Comparison of ENCODE assay signal across 20 cellular contexts in the genomic region with DNA sequence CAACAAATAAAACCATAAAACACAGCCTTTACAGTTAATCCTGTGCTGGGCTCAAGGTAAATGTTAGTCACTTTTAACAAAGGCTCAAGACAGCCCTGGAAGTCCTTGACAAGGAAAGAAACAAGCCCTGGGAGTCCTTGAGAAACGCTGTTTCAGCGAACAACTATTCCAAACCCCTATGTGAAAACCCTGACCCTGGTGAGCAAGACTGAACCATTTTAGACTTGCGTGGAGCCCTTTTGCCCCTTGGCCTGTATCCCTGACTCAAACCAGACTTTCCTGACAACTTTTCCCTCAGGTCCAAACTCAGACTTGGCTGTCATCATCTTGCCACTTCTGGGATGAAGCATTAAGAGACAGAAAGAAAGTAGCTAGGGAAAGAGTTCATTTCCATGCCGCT.
DNase-seq lines count a peak whose midpoint lies in the region; ATAC-seq and TF ChIP-seq lines count a peak whose summit lies in the region.
"Had no signal": no experiment of that assay in that cellular context is flagged by ENCODE, and none has a peak within 500 bp of the region (broad histone marks: within the 10 kb centered on the region; RNA-seq: fewer than 3 reads in every experiment).

No MANE protein-coding gene starts in this region.

- TF ChIP-seq POLR2A in testis (IDR thresholded peaks at IDR 0.05) = no peak

- H3K27ac ChIP-seq in left ventricle myocardium inferior (replicated peaks) = no peak overlapping the region
- peak overlapping the region; percentile 13 for H3K27ac ChIP-seq in parathyroid adenoma
- H3K27ac ChIP-seq in testis = no peak overlapping the region

- WGBS in testis, 2 donors = 42 to 52% methylated on average over 4 of the region's 4 CpGs

- ATAC-seq in Right ventricle myocardium superior (ENCODE audit: poor library complexity) (peak; percentile 60), HG03520 (IDR thresholded peaks at IDR 0.05; ENCODE audit: unreplicated experiment) (no peak), GM18519 (IDR thresholded peaks at IDR 0.05; ENCODE audit: low FRiP score, unreplicated experiment) (no peak)
- ATAC-seq: HCT116, K562, PC-3 had no signal

- no peaks in the 10 kb centered on the region for H3K36me3 ChIP-seq in left ventricle myocardium inferior
- no peaks in the 10 kb centered on the region for H3K36me3 ChIP-seq in parathyroid adenoma (ENCODE audit: control insufficient read depth, insufficient read depth, low read length)
- no peaks in the 10 kb centered on the region for H3K36me3 ChIP-seq in testis (ENCODE audit: low read depth, missing control alignments)
- H3K36me3 ChIP-seq: BE2C had no signal

- H3K4me1 ChIP-seq in left ventricle myocardium inferior (peaks cover 5% of the 10 kb centered on the region), parathyroid adenoma (peaks cover 7% of the 10 kb centered on the region), testis (no peaks in the 10 kb centered on the region)
- H3K4me1 ChIP-seq: BE2C had no signal

- H3K4me2 ChIP-seq in parathyroid adenoma (ENCODE audit: low read length) = no peak overlapping the region

- intact Hi-C loops in Right ventricle myocardium superior (cut with DNase I) = no loop called here
- intact Hi-C loops in left ventricle myocardium inferior (cut with micrococcal nuclease) = no loop called here
- intact Hi-C loops in testis (cut with DNase I; ENCODE audit: low total_unique reads) = no loop called here

- no peak overlapping the region for H3K9ac ChIP-seq in parathyroid adenoma

- H3K4me3 ChIP-seq in left ventricle myocardium inferior = no peak overlapping the region
- H3K4me3 ChIP-seq in fibroblast of the aortic adventitia (ENCODE audit: low read depth, low read length) = no peak overlapping the region
- no peak overlapping the region for H3K4me3 ChIP-seq in parathyroid adenoma (ENCODE audit: low read depth, low read length)
- no peak overlapping the region for H3K4me3 ChIP-seq in testis
- H3K4me3 ChIP-seq: K562 had no signal

- H2AFZ ChIP-seq in parathyroid adenoma = no peak overlapping the region

- no peaks in the 10 kb centered on the region for H3K9me3 ChIP-seq in left ventricle myocardium inferior (replicated peaks)
- H3K9me3 ChIP-seq in parathyroid adenoma (ENCODE audit: control insufficient read depth, low read length) = no peaks in the 10 kb centered on the region
- no peaks in the 10 kb centered on the region for H3K9me3 ChIP-seq in testis
- H3K9me3 ChIP-seq: BE2C had no signal

- H3K27me3 ChIP-seq in left ventricle myocardium inferior (ENCODE audit: low read depth) = no peaks in the 10 kb centered on the region
- H3K27me3 ChIP-seq in parathyroid adenoma (ENCODE audit: control insufficient read depth, insufficient read depth, low read length) = no peaks in the 10 kb centered on the region
- no peaks in the 10 kb centered on the region for H3K27me3 ChIP-seq in testis
- H3K27me3 ChIP-seq: BE2C had no signal

- no peak for DNase-seq in Right ventricle myocardium superior
- DNase-seq in left ventricle myocardium inferior = no peak
- DNase-seq in fibroblast of the aortic adventitia (ENCODE audit: low read depth) = peak; percentile 56
- DNase-seq in testis = peak; percentile 58
- no peak for DNase-seq in NCI-H146 (lab: John Stamatoyannopoulos, UW)
- DNase-seq: 8988T; BE2C; Calu3; CD4-positive, alpha-beta T cell; DMS53; NCI-H187 treated with DMSO at 0.1 percent for 48 hours; NCI-H2171; NCI-H446; NCI-H748 treated with DMSO at 0.1 percent for 48 hours; PC-3 had no signal

- H3K79me2 ChIP-seq in parathyroid adenoma = no peaks in the 10 kb centered on the region

- TF ChIP-seq CTCF in left ventricle myocardium inferior (IDR thresholded peaks at IDR 0.05; ENCODE audit: borderline replicate concordance) (no peak), fibroblast of the aortic adventitia (IDR thresholded peaks at IDR 0.05; ENCODE audit: insufficient read depth, low read length) (no peak), parathyroid adenoma (IDR thresholded peaks at IDR 0.05) (no peak), testis (IDR thresholded peaks at IDR 0.05) (no peak)

Comparison
In these comparisons a context has a peak if more than half of its experiments do, and no peak if none do; other contexts are left out.
1. DNase-seq: peak in fibroblast of the aortic adventitia (single experiment) and testis (single experiment); none in Right ventricle myocardium superior (single experiment), left ventricle myocardium inferior (single experiment) and NCI-H146 (single experiment).